9 cellular contexts compared by ENCODE assay signal in genomic region chr17:75876938-75877751, GRCh38. TPM values are rescaled to one million over a fixed set of nuclear protein-coding genes. Genes with fewer than 3 reads are reported as not detected.
DNase-seq lines count a peak whose midpoint lies in the region; ATAC-seq and TF ChIP-seq lines count a peak whose summit lies in the region.
"Had no signal": no experiment of that assay in that cellular context is flagged by ENCODE, and none has a peak within 500 bp of the region (broad histone marks: within the 10 kb centered on the region; RNA-seq: fewer than 3 reads in every experiment).

No MANE protein-coding gene starts in this region.

- no peaks in the 10 kb centered on the region for H3K9me3 Mint-ChIP-seq in CD4-positive, alpha-beta memory T cell
- H3K9me3 Mint-ChIP-seq in activated CD4-positive, alpha-beta T cell treated with anti-CD3 and anti-CD28 coated beads, Interleukin-2, amount 10 ng/mL, durations not matched to agents 7 days and 5 days = no peaks in the 10 kb centered on the region

- POLR2A ChIA-PET in CD4-positive, alpha-beta memory T cell (lab: Charles Lee; ENCODE audit: partially characterized antibody) = interaction anchor here (0.8 to 16.3 kb wide), 9 partner anchors 9 to 681 kb away, joined by 3 to 563 read pairs (median 19); partner anchors contain the start of genes MRPL38, TRIM65, UNC13D and UNK
- POLR2A ChIA-PET in activated CD4-positive, alpha-beta T cell treated with anti-CD3 and anti-CD28 coated beads, Interleukin-2, amount 10 ng/mL, durations not matched to agents 7 days and 5 days (lab: Charles Lee) = no interaction called here

- intact Hi-C loops in CD4-positive, alpha-beta memory T cell (cut with micrococcal nuclease) = loop anchor here (1.0 kb wide), 4 partner anchors 19 to 34 kb away; partner anchors contain the start of genes MRPL38, TRIM65 and WBP2

- peak overlapping the region; percentile 61 to 76 for H3K4me3 ChIP-seq in CD4-positive, alpha-beta memory T cell (ENCODE audit: low read length in 2 of 2)
- H3K4me3 ChIP-seq in epithelial cell of esophagus (ENCODE audit: low read length) = peak overlapping the region; percentile 48
- H3K4me3 ChIP-seq: SK-N-MC had no signal

- H3K36me3 Mint-ChIP-seq in CD4-positive, alpha-beta memory T cell = peaks cover 0 to 8% of the 10 kb centered on the region in 2 donors
- peaks cover 18% of the 10 kb centered on the region for H3K36me3 Mint-ChIP-seq in activated CD4-positive, alpha-beta T cell treated with anti-CD3 and anti-CD28 coated beads, Interleukin-2, amount 10 ng/mL, durations not matched to agents 7 days and 5 days (ENCODE audit: low read depth)

- no peaks in the 10 kb centered on the region for H3K27me3 ChIP-seq in CD4-positive, alpha-beta memory T cell (ENCODE audit: insufficient read depth, low read length)

- H3K4me3 Mint-ChIP-seq in CD4-positive, alpha-beta memory T cell = peak overlapping the region; percentile 89 to 95 (median 91)
- peak overlapping the region; percentile 99 for H3K4me3 Mint-ChIP-seq in activated CD4-positive, alpha-beta T cell treated with anti-CD3 and anti-CD28 coated beads, Interleukin-2, amount 10 ng/mL, durations not matched to agents 7 days and 5 days

- peak in 2 of 5 donors; percentile 21 to 26 for DNase-seq in CD4-positive, alpha-beta memory T cell
- peak; percentile 87 for DNase-seq in HS-5 (ENCODE audit: low read depth)
- peak; percentile 50 for DNase-seq in activated CD4-positive, alpha-beta T cell treated with anti-CD3 and anti-CD28 coated beads, Interleukin-2, amount 10 ng/mL, durations not matched to agents 7 days and 5 days
- peak; percentile 79 for DNase-seq in epithelial cell of esophagus (ENCODE audit: low read depth)
- peak; percentile 96 for DNase-seq in mesenteric fat pad (ENCODE audit: low spot score)
- peak; percentile 97 for DNase-seq in stromal cell of bone marrow (ENCODE audit: low read depth)
- no peak for DNase-seq in GM19240 (ENCODE audit: insufficient read length, low spot score)

- peak overlapping the region; percentile 91 to 97 (median 94) for H3K27ac Mint-ChIP-seq in CD4-positive, alpha-beta memory T cell
- H3K27ac Mint-ChIP-seq in activated CD4-positive, alpha-beta T cell treated with anti-CD3 and anti-CD28 coated beads, Interleukin-2, amount 10 ng/mL, durations not matched to agents 7 days and 5 days = peak overlapping the region; percentile 99

- no peaks in the 10 kb centered on the region for H3K9me3 ChIP-seq in CD4-positive, alpha-beta memory T cell (ENCODE audit: control insufficient read depth in 1 of 2, low read length in 2 of 2)

- ATAC-seq in HG02885 (IDR thresholded peaks at IDR 0.05; ENCODE audit: poor library complexity, unreplicated experiment) = no peak

- H3K27ac ChIP-seq in CD4-positive, alpha-beta memory T cell (ENCODE audit: low read depth, low read length) = peak overlapping the region; percentile 56
- H3K27ac ChIP-seq: SK-N-MC had no signal

- no peaks in the 10 kb centered on the region for H3K36me3 ChIP-seq in CD4-positive, alpha-beta memory T cell (ENCODE audit: insufficient read depth, low read length)

- CTCF ChIA-PET in CD4-positive, alpha-beta memory T cell (lab: Charles Lee; ENCODE audit: partially characterized antibody) = interaction anchor here (0.6 to 14.1 kb wide), 14 partner anchors 10 to 209 kb away, joined by 3 to 266 read pairs (median 4); partner anchors contain the start of genes GALK1, MRPL38, TRIM65 and UNK
- CTCF ChIA-PET in activated CD4-positive, alpha-beta T cell treated with anti-CD3 and anti-CD28 coated beads, Interleukin-2, amount 10 ng/mL, durations not matched to agents 7 days and 5 days (lab: Charles Lee) = interaction anchor here (0.6 to 4.3 kb wide), 19 partner anchors 9 to 393 kb away, joined by 3 to 22 read pairs (median 6); partner anchors contain the start of genes GALK1, TRIM65 and WBP2

- H3K4me1 Mint-ChIP-seq in CD4-positive, alpha-beta memory T cell = peaks cover 31 to 63% (median 47%) of the 10 kb centered on the region in 4 donors
- peaks cover 58% of the 10 kb centered on the region for H3K4me1 Mint-ChIP-seq in activated CD4-positive, alpha-beta T cell treated with anti-CD3 and anti-CD28 coated beads, Interleukin-2, amount 10 ng/mL, durations not matched to agents 7 days and 5 days

- peaks cover 64% of the 10 kb centered on the region for H3K4me1 ChIP-seq in CD4-positive, alpha-beta memory T cell (ENCODE audit: insufficient read depth, low read length)

- H3K27me3 Mint-ChIP-seq in CD4-positive, alpha-beta memory T cell = no peaks in the 10 kb centered on the region
- no peaks in the 10 kb centered on the region for H3K27me3 Mint-ChIP-seq in activated CD4-positive, alpha-beta T cell treated with anti-CD3 and anti-CD28 coated beads, Interleukin-2, amount 10 ng/mL, durations not matched to agents 7 days and 5 days

- no peak for TF ChIP-seq CTCF in epithelial cell of esophagus (IDR thresholded peaks at IDR 0.05; ENCODE audit: insufficient read depth, low read depth, low read length, missing control alignments)

RNA-seq across cellular contexts. Expression of gene TRIM47, which starts 1.2 kb away (rescaled TPM):
- 10 to 100 TPM; 17.5 to 22.6 TPM for total RNA-seq in CD4-positive, alpha-beta memory T cell
- 10 to 100 TPM; 11.2 to 26.8 TPM for polyA plus RNA-seq in CD4-positive, alpha-beta memory T cell
- total RNA-seq in activated CD4-positive, alpha-beta T cell treated with anti-CD3 and anti-CD28 coated beads, Interleukin-2, amount 10 ng/mL, durations not matched to agents 7 days and 5 days = 10 to 100 TPM; 33.9 to 43.4 TPM
- total RNA-seq in mesenteric fat pad = 35.7 TPM

RNA-seq across cellular contexts. Expression of gene TRIM65, which starts 19.6 kb away (rescaled TPM):
- total RNA-seq in CD4-positive, alpha-beta memory T cell = 10 to 100 TPM; 36.5 to 36.9 TPM
- polyA plus RNA-seq in CD4-positive, alpha-beta memory T cell = 10 to 100 TPM; 17.7 to 28.8 TPM
- total RNA-seq in activated CD4-positive, alpha-beta T cell treated with anti-CD3 and anti-CD28 coated beads, Interleukin-2, amount 10 ng/mL, durations not matched to agents 7 days and 5 days = 10 to 100 TPM; 26.5 to 28.7 TPM
- 20.9 TPM for total RNA-seq in mesenteric fat pad

RNA-seq across cellular contexts. Expression of gene WBP2, which starts 22.0 kb away (rescaled TPM):
- 100 to 1,000 TPM; 159 to 160 TPM for total RNA-seq in CD4-positive, alpha-beta memory T cell
- polyA plus RNA-seq in CD4-positive, alpha-beta memory T cell = 100 to 1,000 TPM in 1 of 2 donors, 10 to 100 TPM in 1; 80.3 to 127 TPM
- total RNA-seq in activated CD4-positive, alpha-beta T cell treated with anti-CD3 and anti-CD28 coated beads, Interleukin-2, amount 10 ng/mL, durations not matched to agents 7 days and 5 days = 10 to 100 TPM; 76.8 to 83.5 TPM
- total RNA-seq in mesenteric fat pad = 125 TPM

RNA-seq across cellular contexts. Expression of gene MRPL38, which starts 27.5 kb away (rescaled TPM):
- 100 to 1,000 TPM; 126 to 142 TPM for total RNA-seq in CD4-positive, alpha-beta memory T cell
- 10 to 100 TPM; 59.1 to 89.0 TPM for polyA plus RNA-seq in CD4-positive, alpha-beta memory T cell
- total RNA-seq in activated CD4-positive, alpha-beta T cell treated with anti-CD3 and anti-CD28 coated beads, Interleukin-2, amount 10 ng/mL, durations not matched to agents 7 days and 5 days = 10 to 100 TPM; 95.9 to 97.5 TPM
- 70.8 TPM for total RNA-seq in mesenteric fat pad

RNA-seq across cellular contexts. Expression of gene UNC13D, which starts 32.9 kb away (rescaled TPM):
- 100 to 1,000 TPM; 161 to 171 TPM for total RNA-seq in CD4-positive, alpha-beta memory T cell
- 10 to 100 TPM; 39.6 to 78.9 TPM for polyA plus RNA-seq in CD4-positive, alpha-beta memory T cell
- 100 to 1,000 TPM; 161 to 182 TPM for total RNA-seq in activated CD4-positive, alpha-beta T cell treated with anti-CD3 and anti-CD28 coated beads, Interleukin-2, amount 10 ng/mL, durations not matched to agents 7 days and 5 days
- total RNA-seq in mesenteric fat pad = 12.8 TPM
